In the genomic region with DNA sequence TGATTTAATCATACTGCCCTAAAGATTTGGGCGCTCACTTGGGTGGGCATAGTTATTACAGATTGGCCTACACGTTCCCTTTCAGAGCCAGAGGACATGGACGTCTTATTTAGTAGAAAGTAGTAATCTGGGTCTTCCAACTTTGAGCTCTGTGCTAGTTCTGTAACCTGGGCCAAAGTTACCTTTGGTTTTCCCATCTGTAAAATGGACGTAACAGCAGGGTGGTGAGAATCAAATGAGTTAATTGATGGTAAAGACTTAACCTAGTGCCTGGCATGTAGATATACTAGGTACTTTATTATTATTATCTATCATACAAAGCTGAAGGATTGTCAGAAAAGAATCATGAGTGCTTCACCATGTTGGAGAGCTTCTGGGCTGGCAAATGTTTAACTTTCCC, we compare ENCODE assay signal across 8 cellular contexts.
"Had no signal": no experiment of that assay in that cellular context is flagged by ENCODE, and none has a peak within 500 bp of the region (broad histone marks: within the 10 kb centered on the region; RNA-seq: fewer than 3 reads in every experiment).

No MANE protein-coding gene starts in this region.

- DNase-seq: GDM1, GF-D8 had no signal

- H3K4me3 ChIP-seq: GM12878 had no signal

- FAIRE-seq: G401.6, GM12878, GM12891, GM12892, GM18507, GM19239 had no signal

- ATAC-seq: GM12878 had no signal
